Comparison of ENCODE assay signal across 18 cellular contexts in the genomic region with DNA sequence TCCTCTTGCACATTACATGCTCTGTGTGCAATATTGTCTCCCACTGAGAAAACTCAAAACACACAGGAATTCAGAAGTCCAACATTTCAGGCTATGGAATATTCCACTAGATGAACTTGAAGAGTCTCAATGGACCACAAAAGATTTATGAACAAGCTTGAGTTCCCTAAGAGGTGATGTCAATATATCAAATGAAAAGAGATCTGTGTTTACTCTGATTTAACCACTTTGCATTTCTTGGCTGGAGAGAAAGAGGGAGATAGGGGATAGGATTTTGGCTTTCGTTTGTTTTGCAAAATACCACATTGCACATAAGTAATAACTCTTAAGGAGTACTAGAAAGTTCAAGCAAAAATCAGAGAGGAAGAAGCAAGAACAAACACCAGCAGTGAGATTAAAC. TPM values are rescaled to one million over a fixed set of nuclear protein-coding genes. Genes with fewer than 3 reads are reported as not detected.
DNase-seq lines count a peak whose midpoint lies in the region; TF ChIP-seq lines count a peak whose summit lies in the region.
"Had no signal": no experiment of that assay in that cellular context is flagged by ENCODE, and none has a peak within 500 bp of the region (broad histone marks: within the 10 kb centered on the region; RNA-seq: fewer than 3 reads in every experiment).

No MANE protein-coding gene starts in this region.

- H3K9me3 Mint-ChIP-seq in T-helper 2 cell treated with Interferon-gamma antibody and Interleukin-4, amounts not matched to agents 5 μg/mL and 100 μg/mL, for 36 hours: no peaks in the 10 kb centered on the region
- H3K9me3 Mint-ChIP-seq: WTC11 had no signal

- H3K36me3 ChIP-seq in osteoblast (ENCODE audit: insufficient read depth, low read length): peaks cover 17% of the 10 kb centered on the region
- no peaks in the 10 kb centered on the region for H3K36me3 ChIP-seq in vagina
- H3K36me3 ChIP-seq: neutrophil had no signal

- intact Hi-C loops in vagina (cut with DNase I): no loop called here

- DNase-seq in amniotic epithelial cell (ENCODE audit: low read depth) (peak; percentile 97), fibroblast of gingiva (ENCODE audit: low read depth) (peak; percentile 74), osteoblast (ENCODE audit: insufficient read length, low spot score, missing footprints) (no peak), vagina (ENCODE audit: extremely low spot score in 2 of 2) (no peak), DMS79 treated with DMSO at 0.1 percent for 48 hours (lab: John Stamatoyannopoulos, UW) (no peak), NCI-H774 (lab: John Stamatoyannopoulos, UW) (no peak)
- DNase-seq in T-helper 2 cell treated with Interferon-gamma antibody and Interleukin-4, amounts not matched to agents 5 μg/mL and 100 μg/mL, for 36 hours (ENCODE audit: low spot score): no peak
- DNase-seq: activated CD4-positive, alpha-beta T cell treated with anti-CD3 and anti-CD28 coated beads, Interleukin-2, amount 50 U/mL, for 4 hours; activated CD8-positive, alpha-beta memory T cell treated with anti-CD3 and anti-CD28 coated beads, Interleukin-2, amount 50 U/mL, for 48 hours; CD4-positive, CD25-positive, alpha-beta regulatory T cell; dorsolateral prefrontal cortex; NCI-H510A treated with DMSO at 0.1 percent for 48 hours; stimulated activated CD4-positive, alpha-beta T cell treated with anti-CD3 and anti-CD28 coated beads, Interleukin-2, amount 100 ng/mL, for 48 hours; stimulated activated naive CD4-positive, alpha-beta T cell had no signal

- no peaks in the 10 kb centered on the region for H3K27me3 Mint-ChIP-seq in T-helper 2 cell treated with Interferon-gamma antibody and Interleukin-4, amounts not matched to agents 5 μg/mL and 100 μg/mL, for 36 hours (ENCODE audit: low read depth)
- H3K27me3 Mint-ChIP-seq: CD4-positive, CD25-positive, alpha-beta regulatory T cell had no signal

- no peak overlapping the region for H3K4me2 ChIP-seq in osteoblast (ENCODE audit: insufficient read depth, low read length)

- no peaks in the 10 kb centered on the region for H3K27me3 ChIP-seq in osteoblast (ENCODE audit: insufficient read depth, low read length)
- no peaks in the 10 kb centered on the region for H3K27me3 ChIP-seq in vagina
- H3K27me3 ChIP-seq: dorsolateral prefrontal cortex, neutrophil had no signal

- peaks cover 57% of the 10 kb centered on the region for H3K4me1 ChIP-seq in osteoblast (ENCODE audit: insufficient read depth, low read length)
- H3K4me1 ChIP-seq in vagina: peaks cover 63% of the 10 kb centered on the region

- H3K4me3 ChIP-seq in osteoblast (ENCODE audit: insufficient read depth, low read length): no peak overlapping the region
- no peak overlapping the region for H3K4me3 ChIP-seq in vagina
- H3K4me3 ChIP-seq: dorsolateral prefrontal cortex, lung had no signal

- no peaks in the 10 kb centered on the region for H3K4me1 Mint-ChIP-seq in T-helper 2 cell treated with Interferon-gamma antibody and Interleukin-4, amounts not matched to agents 5 μg/mL and 100 μg/mL, for 36 hours (ENCODE audit: low read depth)
- H3K4me1 Mint-ChIP-seq: CD4-positive, CD25-positive, alpha-beta regulatory T cell had no signal

- H3K9me3 ChIP-seq in osteoblast (ENCODE audit: low read depth, low read length): no peaks in the 10 kb centered on the region
- no peaks in the 10 kb centered on the region for H3K9me3 ChIP-seq in vagina
- H3K9me3 ChIP-seq: neutrophil had no signal

- H2AFZ ChIP-seq in osteoblast (ENCODE audit: low read length): no peak overlapping the region

- H3K27ac Mint-ChIP-seq in T-helper 2 cell treated with Interferon-gamma antibody and Interleukin-4, amounts not matched to agents 5 μg/mL and 100 μg/mL, for 36 hours: no peak overlapping the region
- H3K27ac Mint-ChIP-seq: CD4-positive, CD25-positive, alpha-beta regulatory T cell; WTC11 had no signal

- no peaks in the 10 kb centered on the region for H3K36me3 Mint-ChIP-seq in T-helper 2 cell treated with Interferon-gamma antibody and Interleukin-4, amounts not matched to agents 5 μg/mL and 100 μg/mL, for 36 hours (ENCODE audit: low read depth)
- H3K36me3 Mint-ChIP-seq: CD4-positive, CD25-positive, alpha-beta regulatory T cell had no signal

- TF ChIP-seq CTCF in osteoblast (IDR thresholded peaks at IDR 0.05; ENCODE audit: extremely low read depth, low read depth, low read length): no peak
- TF ChIP-seq CTCF in vagina (IDR thresholded peaks at IDR 0.05): no peak

- H3K27ac ChIP-seq in osteoblast (ENCODE audit: low read depth, low read length) (peak overlapping the region; percentile 49), vagina (peak overlapping the region; percentile 62)
- H3K27ac ChIP-seq: neutrophil had no signal

- no peak for TF ChIP-seq POLR2A in vagina (IDR thresholded peaks at IDR 0.05)

- peaks cover 28% of the 10 kb centered on the region for H3K79me2 ChIP-seq in osteoblast (ENCODE audit: insufficient read depth, low read length)

- H3K4me3 Mint-ChIP-seq in T-helper 2 cell treated with Interferon-gamma antibody and Interleukin-4, amounts not matched to agents 5 μg/mL and 100 μg/mL, for 36 hours: no peak overlapping the region
- H3K4me3 Mint-ChIP-seq: CD4-positive, CD25-positive, alpha-beta regulatory T cell; WTC11 had no signal

- H4K20me1 ChIP-seq in osteoblast (ENCODE audit: insufficient read depth, low read length): no peaks in the 10 kb centered on the region

RNA-seq across cellular contexts. Expression of a gene that starts 20.2 kb away (rescaled TPM):
- 18.3 and 26.4 TPM in 2 replicates for total RNA-seq in osteoblast
- total RNA-seq in vagina: 75.9 TPM
- total RNA-seq: CD4-positive, CD25-positive, alpha-beta regulatory T cell; pulmonary artery endothelial cell had no signal

Comparison
In these comparisons a context has a peak if more than half of its experiments do, and no peak if none do; other contexts are left out.
1. DNase-seq: peak in amniotic epithelial cell (single experiment) and fibroblast of gingiva (single experiment); none in osteoblast (single experiment), vagina (0 of 2), T-helper 2 cell treated with Interferon-gamma antibody and Interleukin-4, amounts not matched to agents 5 μg/mL and 100 μg/mL, for 36 hours (single experiment), DMS79 treated with DMSO at 0.1 percent for 48 hours (single experiment) and NCI-H774 (single experiment).